In genomic region chr17:39487946-39488345, GRCh38 we compare ENCODE assay signal across 27 cellular contexts. TPM values are rescaled to one million over a fixed set of nuclear protein-coding genes. Genes with fewer than 3 reads are reported as not detected.
DNase-seq lines count a peak whose midpoint lies in the region; ATAC-seq and TF ChIP-seq lines count a peak whose summit lies in the region.
"Had no signal": no experiment of that assay in that cellular context is flagged by ENCODE, and none has a peak within 500 bp of the region (broad histone marks: within the 10 kb centered on the region; RNA-seq: fewer than 3 reads in every experiment).

No MANE protein-coding gene starts in this region.

- TF ChIP-seq CTCF in PC-9 (conservative IDR thresholded peaks at IDR 0.05): no peak

- H3K9me2 ChIP-seq in PC-9 (ENCODE audit: insufficient read depth): no peaks in the 10 kb centered on the region
- H3K9me2 ChIP-seq: SK-N-SH had no signal

- H3K4me3 ChIP-seq in PC-9: no peak overlapping the region
- H3K4me3 ChIP-seq: A549, heart right ventricle, vagina had no signal

- intact Hi-C loops in PC-9 (cut with micrococcal nuclease; ENCODE audit: unreplicated experiment): loop anchor here (5.0 kb wide), 1 partner anchor 36 kb away; the partner anchor contains the start of gene MED1

- no peak for ATAC-seq in HG03175 (IDR thresholded peaks at IDR 0.05; ENCODE audit: unreplicated experiment)
- ATAC-seq: A549; activated T-cell treated with anti-CD3 and anti-CD28 coated beads, Interleukin-2, amount 50 U/mL, for 4 hours; heart right ventricle; left cardiac atrium; right cardiac atrium; stimulated activated effector memory CD8-positive, alpha-beta T cell treated with anti-CD3 and anti-CD28 coated beads, Interleukin-12 subunit alpha, Interleukin-12 subunit beta, amount 100 ng/mL, for 72 hours had no signal

- POLR2A ChIA-PET in PC-9 (lab: Charles Lee; ENCODE audit: unreplicated experiment): no interaction called here

- CTCF ChIA-PET in PC-9 (lab: Charles Lee): interaction anchor here (0.6 kb wide), 1 partner anchor 50 kb away, joined by 4 read pairs; no protein-coding TSS in a partner anchor

- H3K27me3 ChIP-seq in PC-9 (ENCODE audit: insufficient read depth, low read depth): no peaks in the 10 kb centered on the region
- H3K27me3 ChIP-seq: heart right ventricle, vagina had no signal

- no peak overlapping the region for H3K4me2 ChIP-seq in PC-9
- H3K4me2 ChIP-seq: A549, KMS-11, SK-N-SH had no signal

- peak overlapping the region; percentile 28; the same call in 1 of the 2 replicates for H3K27ac ChIP-seq in PC-9
- H3K27ac ChIP-seq: heart right ventricle, KMS-11, parathyroid adenoma, vagina had no signal

- peaks cover 35% of the 10 kb centered on the region for H3K4me1 ChIP-seq in PC-9 (replicated peaks; ENCODE audit: insufficient read depth)
- H3K4me1 ChIP-seq: heart right ventricle, parathyroid adenoma had no signal

- BruUV-seq in PC-9 (replicated peaks; lab: Mats Ljungman, UMichigan): no TSS peak

- H3K9me3 ChIP-seq in PC-9 (ENCODE audit: insufficient read depth, low read depth): no peaks in the 10 kb centered on the region
- H3K9me3 ChIP-seq: A549, heart right ventricle, SK-N-SH, vagina had no signal

- peak; percentile 22 for DNase-seq in activated effector memory CD4-positive, alpha-beta T cell treated with anti-CD3 and anti-CD28 coated beads, Interleukin-2, amount 50 U/mL, for 16 hours
- DNase-seq in activated effector memory CD4-positive, alpha-beta T cell treated with Interleukin-2 at 50 U/mL for 16 hours: no peak
- DNase-seq in PC-9: no peak
- DNase-seq in iris pigment epithelial cell (ENCODE audit: low read depth): peak; percentile 22
- DNase-seq in activated CD4-positive, alpha-beta T cell treated with anti-CD3 and anti-CD28 coated beads for 48 hours: no peak
- DNase-seq in SIG-M5 (lab: John Stamatoyannopoulos, UW): no peak
- no peak for DNase-seq in COLO668 (lab: John Stamatoyannopoulos, UW; ENCODE audit: unreplicated experiment)
- DNase-seq: activated CD4-positive, CD25-positive, alpha-beta regulatory T cell treated with anti-CD3 and anti-CD28 coated beads, Interleukin-2, amount 50 U/mL, for 72 hours; activated naive CD4-positive, alpha-beta T cell treated with anti-CD3 and anti-CD28 coated beads for 36 hours; activated T-cell treated with anti-CD3 and anti-CD28 coated beads, Interleukin-2, amount 50 U/mL, for 4 hours; CD4-positive, alpha-beta memory T cell; H7; heart right ventricle; left cardiac atrium; NCI-H1436 treated with DMSO at 0.1 percent for 48 hours; NCI-H2107; NCI-H446; NCI-H774; right cardiac atrium; SK-N-SH; stimulated activated CD4-positive, alpha-beta T cell treated with anti-CD3 and anti-CD28 coated beads, Interleukin-4, amount 100 ng/mL, for 1 hour had no signal

- 0 out of 2 replicates have a peak, but pooled peaks cover 4% of the 10 kb centered on the region for H4K20me1 ChIP-seq in PC-9 (ENCODE audit: insufficient read depth)

- peaks cover 24% of the 10 kb centered on the region for H3K36me3 ChIP-seq in PC-9 (ENCODE audit: low read depth)

- no peak overlapping the region for H2AFZ ChIP-seq in PC-9
- H2AFZ ChIP-seq: parathyroid adenoma had no signal

- peaks cover 44% of the 10 kb centered on the region for H3F3A ChIP-seq in PC-9 (ENCODE audit: insufficient read depth, low read depth)

- H3K79me2 ChIP-seq in PC-9 (ENCODE audit: low read depth): peaks cover 34% of the 10 kb centered on the region

RNA-seq across cellular contexts. Expression of gene CDK12, which starts 26.7 kb away (rescaled TPM):
- 48.5 and 64.3 TPM in 2 replicates for total RNA-seq in PC-9 (2021)

RNA-seq across cellular contexts. Expression of gene MED1, which starts 36.9 kb away (rescaled TPM):
- 23.2 and 35.7 TPM in 2 replicates for total RNA-seq in PC-9 (2021)

Comparison
In these comparisons a context has a peak if more than half of its experiments do, and no peak if none do; other contexts are left out.
1. DNase-seq: peak in activated effector memory CD4-positive, alpha-beta T cell treated with anti-CD3 and anti-CD28 coated beads, Interleukin-2, amount 50 U/mL, for 16 hours (single experiment) and iris pigment epithelial cell (single experiment); none in activated effector memory CD4-positive, alpha-beta T cell treated with Interleukin-2 at 50 U/mL for 16 hours (single experiment), PC-9 (0 of 2), activated CD4-positive, alpha-beta T cell treated with anti-CD3 and anti-CD28 coated beads for 48 hours (single experiment), SIG-M5 (single experiment) and COLO668 (single experiment).